ENCODE assay signal across 19 cellular contexts in the genomic region with DNA sequence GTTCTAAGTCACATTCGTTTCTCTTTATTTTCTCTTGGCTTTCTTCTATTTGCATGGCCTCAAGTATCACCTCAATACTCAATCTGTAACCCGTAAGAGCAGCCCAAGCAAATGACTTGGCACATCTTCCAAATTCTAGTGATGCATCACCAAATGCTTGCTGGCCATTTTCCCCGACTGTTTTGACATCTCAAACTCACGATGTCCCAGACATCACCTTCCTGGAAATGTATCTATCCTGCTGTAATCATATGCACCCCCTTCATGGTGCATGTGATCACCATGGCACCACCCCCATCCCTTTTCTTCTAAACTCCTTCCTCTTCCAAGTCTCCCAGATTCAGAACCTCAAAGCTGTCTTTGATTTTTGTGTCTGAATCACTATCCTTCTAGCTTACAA. TPM values are rescaled to one million over a fixed set of nuclear protein-coding genes. Genes with fewer than 3 reads are reported as not detected.
DNase-seq lines count a peak whose midpoint lies in the region; ATAC-seq and TF ChIP-seq lines count a peak whose summit lies in the region.
"Had no signal": no experiment of that assay in that cellular context is flagged by ENCODE, and none has a peak within 500 bp of the region (broad histone marks: within the 10 kb centered on the region; RNA-seq: fewer than 3 reads in every experiment).

No MANE protein-coding gene starts in this region.

- no peak overlapping the region for H3K4me2 ChIP-seq in GM23338

- no peak overlapping the region for H3K4me3 ChIP-seq in GM23338
- H3K4me3 ChIP-seq in gastrocnemius medialis = no peak overlapping the region
- no peak overlapping the region for H3K4me3 ChIP-seq in aorta (ENCODE audit: low read length in 2 of 2)

- no peak overlapping the region for H3K27ac ChIP-seq in GM23338 (ENCODE audit: low read depth)
- peak overlapping the region; percentile 86 to 97 (median 90) for H3K27ac ChIP-seq in gastrocnemius medialis
- H3K27ac ChIP-seq in aorta (ENCODE audit: low read depth in 1 of 2, low read length in 2 of 2) = no peak overlapping the region

- H4K20me1 ChIP-seq in GM23338 (replicated peaks; ENCODE audit: insufficient read depth) = no peaks in the 10 kb centered on the region

- H3K9me3 ChIP-seq in gastrocnemius medialis (no peaks in the 10 kb centered on the region), aorta (ENCODE audit: control insufficient read depth, low read length) (peaks cover 1% of the 10 kb centered on the region)
- H3K9me3 ChIP-seq: BE2C had no signal

- H3K4me1 ChIP-seq in GM23338 (ENCODE audit: insufficient read depth) = no peaks in the 10 kb centered on the region
- H3K4me1 ChIP-seq in gastrocnemius medialis = peaks cover 44 to 51% of the 10 kb centered on the region in 2 donors
- no peaks in the 10 kb centered on the region for H3K4me1 ChIP-seq in aorta (ENCODE audit: control insufficient read depth in 1 of 2, insufficient read depth in 2 of 2, low read length in 2 of 2)
- H3K4me1 ChIP-seq: BE2C had no signal

- DNase-seq in GM23338 (ENCODE audit: low spot score) = no peak
- peak; percentile 7 for DNase-seq in fibroblast of gingiva (ENCODE audit: low read depth)
- peak; percentile 73 to 77 for DNase-seq in gastrocnemius medialis
- DNase-seq in aorta = no peak
- DNase-seq in glutamatergic neuron = no peak
- DNase-seq: BE2C; C1 segment of cervical spinal cord; CD4-positive, CD25-positive, alpha-beta regulatory T cell; CD8-positive, alpha-beta memory T cell; COR-L47; DMS 273 treated with DMSO at 0.1 percent for 48 hours; DMS53; DND-41; EL; GOT3; H7; HFFc6 had no signal

- ATAC-seq in GM23338 (no peak), gastrocnemius medialis (peak; percentile 71 to 90), aorta (ENCODE audit: low FRiP score) (no peak), HG03159 (IDR thresholded peaks at IDR 0.05; ENCODE audit: unreplicated experiment) (no peak)
- ATAC-seq: HCT116 had no signal

- H3K9me3 Mint-ChIP-seq in GM23338 (no peaks in the 10 kb centered on the region), glutamatergic neuron (ENCODE audit: unreplicated experiment) (no peaks in the 10 kb centered on the region)
- H3K9me3 Mint-ChIP-seq: CD4-positive, CD25-positive, alpha-beta regulatory T cell; CD8-positive, alpha-beta memory T cell; HFFc6 had no signal

- 0 out of 2 replicates have a peak overlapping the region, but pooled peaks have one; percentile 48 for H2AFZ ChIP-seq in GM23338

- intact Hi-C loops in gastrocnemius medialis (cut with DNase I; ENCODE audit: low total_unique reads) (loop anchor here (2.0 kb wide), 1 partner anchor 110 kb away; no protein-coding TSS in a partner anchor), aorta (cut with DNase I) (no loop called here)

- TF ChIP-seq CTCF in GM23338 (conservative IDR thresholded peaks at IDR 0.05; ENCODE audit: low read depth in 2 of 2) (no peak), gastrocnemius medialis (IDR thresholded peaks at IDR 0.05 in 4 of 5, conservative IDR thresholded peaks at IDR 0.05 in 1 of 5) (no peak), glutamatergic neuron (IDR thresholded peaks at IDR 0.05; ENCODE audit: partially characterized antibody, unreplicated experiment) (no peak)

- H3F3A ChIP-seq in GM23338 (replicated peaks; ENCODE audit: low read depth) = no peaks in the 10 kb centered on the region

- TF ChIP-seq POLR2A in gastrocnemius medialis (IDR thresholded peaks at IDR 0.05) = peak; percentile 15 to 44

- WGBS in aorta, 2 donors = 69 to 71% methylated on average over 4 of the region's 4 CpGs

- H3K36me3 ChIP-seq in GM23338 (ENCODE audit: insufficient read depth) = no peaks in the 10 kb centered on the region
- no peaks in the 10 kb centered on the region for H3K36me3 ChIP-seq in gastrocnemius medialis
- no peaks in the 10 kb centered on the region for H3K36me3 ChIP-seq in aorta (ENCODE audit: control insufficient read depth in 1 of 2, insufficient read depth in 2 of 2, low read length in 1 of 2)
- H3K36me3 ChIP-seq: BE2C had no signal

- H3K27me3 ChIP-seq in GM23338 (ENCODE audit: insufficient read depth) (no peaks in the 10 kb centered on the region), gastrocnemius medialis (no peaks in the 10 kb centered on the region), aorta (ENCODE audit: control insufficient read depth in 1 of 2, insufficient read depth in 2 of 2, low read length in 1 of 2) (no peaks in the 10 kb centered on the region)
- H3K27me3 ChIP-seq: BE2C had no signal

- in situ Hi-C loops in gastrocnemius medialis (cut with MboI; ENCODE audit: low sequenced_read_pairs in 4 of 4) = no loop called here

- peaks cover 6% of the 10 kb centered on the region; the same call in 2 of the 3 replicates for H3K4me1 Mint-ChIP-seq in GM23338
- H3K4me1 Mint-ChIP-seq in glutamatergic neuron (ENCODE audit: low read depth, unreplicated experiment) = peaks cover 6% of the 10 kb centered on the region
- H3K4me1 Mint-ChIP-seq: CD4-positive, CD25-positive, alpha-beta regulatory T cell; CD8-positive, alpha-beta memory T cell had no signal

- H3K36me3 Mint-ChIP-seq in GM23338 (ENCODE audit: low read depth) (no peaks in the 10 kb centered on the region), glutamatergic neuron (ENCODE audit: unreplicated experiment) (no peaks in the 10 kb centered on the region)
- H3K36me3 Mint-ChIP-seq: CD4-positive, CD25-positive, alpha-beta regulatory T cell had no signal

- no peak overlapping the region for H3K27ac Mint-ChIP-seq in GM23338
- H3K27ac Mint-ChIP-seq in glutamatergic neuron (ENCODE audit: unreplicated experiment) = no peak overlapping the region
- H3K27ac Mint-ChIP-seq: CD4-positive, CD25-positive, alpha-beta regulatory T cell; HFFc6 had no signal

- H3K27me3 Mint-ChIP-seq in GM23338 (ENCODE audit: insufficient read depth, low read depth, poor library complexity) = no peaks in the 10 kb centered on the region
- no peaks in the 10 kb centered on the region for H3K27me3 Mint-ChIP-seq in glutamatergic neuron (ENCODE audit: unreplicated experiment)

- no peaks in the 10 kb centered on the region for H3K79me2 ChIP-seq in GM23338 (replicated peaks; ENCODE audit: insufficient read depth)

- no peaks in the 10 kb centered on the region for H3K9me2 ChIP-seq in GM23338 (ENCODE audit: insufficient read depth)

- H3K4me3 Mint-ChIP-seq in GM23338 (no peak overlapping the region), glutamatergic neuron (ENCODE audit: unreplicated experiment) (no peak overlapping the region)
- H3K4me3 Mint-ChIP-seq: CD8-positive, alpha-beta memory T cell; HFFc6 had no signal

TF ChIP-seq in GM23338, 12 proteins besides CTCF, POLR2A, EP300 and RAD21 (continues in another document):
- TF ChIP-seq CREB1 (CRISPR knock-in tag; IDR thresholded peaks at IDR 0.05; ENCODE audit: low read depth) = no peak
- no peak for TF ChIP-seq ZNF331 (CRISPR knock-in tag; IDR thresholded peaks at IDR 0.05; ENCODE audit: low read depth)
- TF ChIP-seq POLR2AphosphoS5 (IDR thresholded peaks at IDR 0.05; ENCODE audit: low read depth) = no peak
- no peak for TF ChIP-seq ETS1 (IDR thresholded peaks at IDR 0.05)
- no peak for TF ChIP-seq ZNF114 (CRISPR knock-in tag; IDR thresholded peaks at IDR 0.05)
- TF ChIP-seq, protein P1, sequence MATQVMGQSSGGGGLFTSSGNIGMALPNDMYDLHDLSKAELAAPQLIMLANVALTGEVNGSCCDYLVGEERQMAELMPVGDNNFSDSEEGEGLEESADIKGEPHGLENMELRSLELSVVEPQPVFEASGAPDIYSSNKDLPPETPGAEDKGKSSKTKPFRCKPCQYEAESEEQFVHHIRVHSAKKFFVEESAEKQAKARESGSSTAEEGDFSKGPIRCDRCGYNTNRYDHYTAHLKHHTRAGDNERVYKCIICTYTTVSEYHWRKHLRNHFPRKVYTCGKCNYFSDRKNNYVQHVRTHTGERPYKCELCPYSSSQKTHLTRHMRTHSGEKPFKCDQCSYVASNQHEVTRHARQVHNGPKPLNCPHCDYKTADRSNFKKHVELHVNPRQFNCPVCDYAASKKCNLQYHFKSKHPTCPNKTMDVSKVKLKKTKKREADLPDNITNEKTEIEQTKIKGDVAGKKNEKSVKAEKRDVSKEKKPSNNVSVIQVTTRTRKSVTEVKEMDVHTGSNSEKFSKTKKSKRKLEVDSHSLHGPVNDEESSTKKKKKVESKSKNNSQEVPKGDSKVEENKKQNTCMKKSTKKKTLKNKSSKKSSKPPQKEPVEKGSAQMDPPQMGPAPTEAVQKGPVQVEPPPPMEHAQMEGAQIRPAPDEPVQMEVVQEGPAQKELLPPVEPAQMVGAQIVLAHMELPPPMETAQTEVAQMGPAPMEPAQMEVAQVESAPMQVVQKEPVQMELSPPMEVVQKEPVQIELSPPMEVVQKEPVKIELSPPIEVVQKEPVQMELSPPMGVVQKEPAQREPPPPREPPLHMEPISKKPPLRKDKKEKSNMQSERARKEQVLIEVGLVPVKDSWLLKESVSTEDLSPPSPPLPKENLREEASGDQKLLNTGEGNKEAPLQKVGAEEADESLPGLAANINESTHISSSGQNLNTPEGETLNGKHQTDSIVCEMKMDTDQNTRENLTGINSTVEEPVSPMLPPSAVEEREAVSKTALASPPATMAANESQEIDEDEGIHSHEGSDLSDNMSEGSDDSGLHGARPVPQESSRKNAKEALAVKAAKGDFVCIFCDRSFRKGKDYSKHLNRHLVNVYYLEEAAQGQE (IDR thresholded peaks at IDR 0.05; ENCODE audit: unreplicated experiment) = no peak
- TF ChIP-seq EZH2phosphoT487 (IDR thresholded peaks at IDR 0.05; ENCODE audit: unreplicated experiment) = no peak
- TF ChIP-seq JUNB (IDR thresholded peaks at IDR 0.05; ENCODE audit: unreplicated experiment) = no peak
- TF ChIP-seq EZH2 (IDR thresholded peaks at IDR 0.05; ENCODE audit: low read depth, unreplicated experiment) = no peak
- TF ChIP-seq STAT1 (IDR thresholded peaks at IDR 0.05; ENCODE audit: unreplicated experiment) = no peak

RNA-seq across cellular contexts. Expression of gene ABCA5, which starts 24.0 kb away (rescaled TPM):
- 3.1 and 12.2 TPM in 2 replicates for total RNA-seq in GM23338 (2014; rRNA removed; shearing (Covaris generic))
- 2.6 and 3.4 TPM in 2 replicates for polyA plus RNA-seq in GM23338 (2016; fragmentation: Nextera tagmentation; extraction: Ambion mirVana)
- 100 to 1,000 TPM in 2 of 4 donors, 10 to 100 TPM in 2; 62.8 to 228 (median 123) TPM for total RNA-seq in gastrocnemius medialis
- 10 to 100 TPM; 20.1 to 29.6 TPM for total RNA-seq in aorta
- polyA plus RNA-seq in aorta = 1 to 10 TPM; 2.0 to 8.0 TPM
- total RNA-seq in glutamatergic neuron (ENCODE audit: unreplicated experiment) = 485 TPM

Comparison
In these comparisons a context has a peak if more than half of its experiments do, and no peak if none do; other contexts are left out.
1. ATAC-seq: peak in gastrocnemius medialis (2 of 2); none in GM23338 (single experiment), aorta (single experiment) and HG03159 (single experiment).
2. DNase-seq: peak in fibroblast of gingiva (single experiment) and gastrocnemius medialis (2 of 2); none in GM23338 (single experiment), aorta (0 of 2) and glutamatergic neuron (single experiment).
3. H3K27ac ChIP-seq: peak in gastrocnemius medialis (4 of 4); none in GM23338 (single experiment) and aorta (0 of 2).